Comparison of ENCODE assay signal across 7 cellular contexts in genomic region chr3:183884437-183885296, GRCh38. TPM values are rescaled to one million over a fixed set of nuclear protein-coding genes. Genes with fewer than 3 reads are reported as not detected.
DNase-seq lines count a peak whose midpoint lies in the region; ATAC-seq and TF ChIP-seq lines count a peak whose summit lies in the region.

Gene PARL, minus strand, starts transcription at chr3:183884880. Its CDS starts 34 bp downstream, at chr3:183884846.

- H3K4me3 ChIP-seq in ascending aorta = peak within 1 kb of the TSS; percentile 89 to 90

- H3K9me3 ChIP-seq in ascending aorta = no peaks in the 10 kb centered on the region

- peaks cover 0 to 21% of the 10 kb centered on the region in 2 donors for H3K4me1 ChIP-seq in ascending aorta

- peak within 1 kb of the TSS; percentile 75 to 81 for H3K27ac ChIP-seq in ascending aorta

- intact Hi-C loops in T-helper 2 cell treated with Interferon-gamma antibody and Interleukin-4, amounts not matched to agents 100 ng/mL and 5 ng/mL, for 36 hours (cut with micrococcal nuclease) = loop anchor here (1.0 to 5.0 kb wide), 9 partner anchors 62 to 478 kb away; partner anchors contain the start of genes ABCC5, ALG3, AP2M1 and EEF1AKMT4
- intact Hi-C loops in ascending aorta (cut with DNase I) = loop anchor here (2.0 to 10.0 kb wide), 4 partner anchors 133 to 413 kb away; partner anchors contain the start of genes ABCC5, AP2M1 and PSMD2

- DNase-seq in NCI-H187 treated with DMSO at 0.1 percent for 48 hours (lab: John Stamatoyannopoulos, UW) = peak; percentile 77
- DNase-seq in ascending aorta (ENCODE audit: low spot score in 2 of 2) = peak; percentile 80 to 98
- peak; percentile 93 for DNase-seq in hepatic stellate cell (ENCODE audit: low spot score)
- peak; percentile 79 for DNase-seq in renal cortical epithelial cell (ENCODE audit: low read depth)

- no peaks in the 10 kb centered on the region for H3K27me3 ChIP-seq in ascending aorta

- TF ChIP-seq CTCF in ascending aorta (IDR thresholded peaks at IDR 0.05) = peak; percentile 89 to 92 (median 92)

- no peaks in the 10 kb centered on the region for H3K36me3 ChIP-seq in ascending aorta

- peak; percentile 100 for ATAC-seq in GM18502 (IDR thresholded peaks at IDR 0.05; ENCODE audit: poor library complexity, unreplicated experiment)
- peak; percentile 98 for ATAC-seq in HG02970 (IDR thresholded peaks at IDR 0.05; ENCODE audit: low FRiP score, unreplicated experiment)

RNA-seq across cellular contexts. Expression of gene PARL, which starts in this region (rescaled TPM):
- total RNA-seq in T-helper 2 cell treated with Interferon-gamma antibody and Interleukin-4, amounts not matched to agents 100 ng/mL and 5 ng/mL, for 36 hours = 53.2 and 54.5 TPM in 2 replicates
- 14.3 TPM for total RNA-seq in ascending aorta
- total RNA-seq in renal cortical epithelial cell = 43.7 and 53.5 TPM in 2 replicates

Comparison
In these comparisons a context has a peak if more than half of its experiments do, and no peak if none do; other contexts are left out.
1. Peak in every context shown above with its lines: DNase-seq, ATAC-seq, H3K4me3 ChIP-seq and H3K27ac ChIP-seq.